1 cellular context compared by ENCODE assay signal in genomic region chr3:22377421-22377820, GRCh38.
TF ChIP-seq lines count a peak whose summit lies in the region.

No MANE protein-coding gene starts in this region.

TF ChIP-seq in SK-N-SH, 30 proteins besides CTCF, POLR2A, EP300 and RAD21 (continued from another document):
- TF ChIP-seq USF2 (IDR thresholded peaks at IDR 0.05; ENCODE audit: borderline replicate concordance, low read depth, low read length) (no peak), SMC3 (IDR thresholded peaks at IDR 0.05; ENCODE audit: low read depth, low read length) (no peak), REST (IDR thresholded peaks at IDR 0.05; ENCODE audit: low read depth, low read length) (no peak), ELF1 (IDR thresholded peaks at IDR 0.05) (no peak), MXI1 (IDR thresholded peaks at IDR 0.05; ENCODE audit: low read depth, low read length) (no peak), RCOR1 (IDR thresholded peaks at IDR 0.05; ENCODE audit: low read length) (no peak), RXRA (IDR thresholded peaks at IDR 0.05; ENCODE audit: borderline replicate concordance, low read depth) (no peak; the same call in 1 of the 2 replicates), GATA2 (CRISPR knock-in tag; IDR thresholded peaks at IDR 0.05) (no peak), FOXJ3 (CRISPR knock-in tag; IDR thresholded peaks at IDR 0.05) (no peak), TCF12 (IDR thresholded peaks at IDR 0.05) (peak; percentile 78), CHD2 (IDR thresholded peaks at IDR 0.05; ENCODE audit: low read length, partially characterized antibody) (no peak)
